ENCODE assay signal across 14 cellular contexts in genomic region chr17:28663723-28664122, GRCh38. TPM values are rescaled to one million over a fixed set of nuclear protein-coding genes. Genes with fewer than 3 reads are reported as not detected.
A peak's percentile ranks its signal among the peaks of the same experiment; 100 is the strongest.
DNase-seq lines count a peak whose midpoint lies in the region; ATAC-seq lines count a peak whose summit lies in the region.
"Had no signal": no experiment of that assay in that cellular context is flagged by ENCODE, and none has a peak within 500 bp of the region (broad histone marks: within the 10 kb centered on the region; RNA-seq: fewer than 3 reads in every experiment).

No MANE protein-coding gene starts in this region.

- H3K9ac ChIP-seq in iPS-15b (ENCODE audit: low read depth, low read length) (no peak overlapping the region), subcutaneous abdominal adipose tissue (ENCODE audit: low read length in 5 of 5) (peak overlapping the region in 3 of 5 donors; percentile 98 to 99 (median 99))

- H3K4me1 Mint-ChIP-seq in activated CD4-positive, alpha-beta memory T cell treated with anti-CD3 and anti-CD28 coated beads for 36 hours (ENCODE audit: low read depth), result peaks cover 54% of the 10 kb centered on the region

- H3K36me3 ChIP-seq in iPS-15b (ENCODE audit: control insufficient read depth, insufficient read depth, low read length) (peaks cover 22% of the 10 kb centered on the region), subcutaneous abdominal adipose tissue (ENCODE audit: control insufficient read depth in 5 of 5, insufficient read depth in 5 of 5, low read length in 5 of 5) (peaks cover 7 to 24% (median 18%) of the 10 kb centered on the region in 5 donors)

- DNase-seq in right cardiac atrium (no peak), Right ventricle myocardium inferior (ENCODE audit: missing footprints) (no peak), SIG-M5 treated with dmso at 0.1 percent for 504 hours (lab: John Stamatoyannopoulos, UW; ENCODE audit: unreplicated experiment) (no peak)
- no peak for DNase-seq in activated CD4-positive, alpha-beta memory T cell treated with anti-CD3 and anti-CD28 coated beads for 36 hours
- DNase-seq: activated CD4-positive, alpha-beta T cell treated with anti-CD3 and anti-CD28 coated beads, Interleukin-2, amount 50 U/mL, for 1 hour; cerebellar nuclear complex; COR-L47; NCI-H1105; stimulated activated CD4-positive, alpha-beta T cell treated with anti-CD3 and anti-CD28 coated beads, Interleukin-2, amount 100 ng/mL, for 48 hours; tibial artery had no signal

- H3K27me3 ChIP-seq in right cardiac atrium (ENCODE audit: control insufficient read depth, insufficient read depth), result no peaks in the 10 kb centered on the region
- H3K27me3 ChIP-seq in iPS-15b (ENCODE audit: control insufficient read depth, insufficient read depth, low read length), result no peaks in the 10 kb centered on the region
- H3K27me3 ChIP-seq in subcutaneous abdominal adipose tissue (ENCODE audit: control insufficient read depth in 5 of 5, insufficient read depth in 4 of 5, low read length in 5 of 5), result no peaks in the 10 kb centered on the region
- H3K27me3 ChIP-seq: tibial artery had no signal

- peaks cover 40% of the 10 kb centered on the region for H3K36me3 Mint-ChIP-seq in activated CD4-positive, alpha-beta memory T cell treated with anti-CD3 and anti-CD28 coated beads for 36 hours

- H3K4me3 ChIP-seq in right cardiac atrium (ENCODE audit: low read length) (peak overlapping the region; percentile 14), iPS-15b (ENCODE audit: low read depth, low read length) (peak overlapping the region; percentile 100), subcutaneous abdominal adipose tissue (ENCODE audit: low read depth in 1 of 5, low read length in 5 of 5) (peak overlapping the region in 1 of 5 donors; percentile 6)

- H3K4me3 Mint-ChIP-seq in activated CD4-positive, alpha-beta memory T cell treated with anti-CD3 and anti-CD28 coated beads for 36 hours, result peak overlapping the region; percentile 97

- ATAC-seq in right cardiac atrium, result no peak
- no peak for ATAC-seq in Right ventricle myocardium inferior
- no peak for ATAC-seq in GM19467 (IDR thresholded peaks at IDR 0.05; ENCODE audit: unreplicated experiment)
- no peak for ATAC-seq in GM21390 (IDR thresholded peaks at IDR 0.05; ENCODE audit: unreplicated experiment)

- no peaks in the 10 kb centered on the region for H3K27me3 Mint-ChIP-seq in activated CD4-positive, alpha-beta memory T cell treated with anti-CD3 and anti-CD28 coated beads for 36 hours

- no peaks in the 10 kb centered on the region for H3K9me3 Mint-ChIP-seq in activated CD4-positive, alpha-beta memory T cell treated with anti-CD3 and anti-CD28 coated beads for 36 hours

- H3K4me1 ChIP-seq in right cardiac atrium (ENCODE audit: control insufficient read depth, insufficient read depth, low read length) (no peaks in the 10 kb centered on the region), iPS-15b (ENCODE audit: control insufficient read depth, insufficient read depth, low read length) (peaks cover 7% of the 10 kb centered on the region), subcutaneous abdominal adipose tissue (ENCODE audit: control insufficient read depth in 5 of 5, insufficient read depth in 5 of 5, low read length in 5 of 5) (peaks cover 4 to 35% (median 31%) of the 10 kb centered on the region in 5 donors)

- POLR2A ChIA-PET in activated CD4-positive, alpha-beta memory T cell treated with anti-CD3 and anti-CD28 coated beads for 36 hours (lab: Charles Lee), result interaction anchor here (2.4 to 2.6 kb wide), 2 partner anchors 18 to 64 kb away, joined by 11 to 32 read pairs; partner anchors contain the start of genes BLTP2 and SPAG5

- peak overlapping the region; percentile 97 for H3K27ac Mint-ChIP-seq in activated CD4-positive, alpha-beta memory T cell treated with anti-CD3 and anti-CD28 coated beads for 36 hours

- intact Hi-C loops in right cardiac atrium (cut with DNase I) (no loop called here), Right ventricle myocardium inferior (cut with DNase I) (no loop called here)
- intact Hi-C loops in activated CD4-positive, alpha-beta memory T cell treated with anti-CD3 and anti-CD28 coated beads for 36 hours (cut with micrococcal nuclease), result loop anchor here (2.0 kb wide), 1 partner anchor 47 kb away; the partner anchor contains the start of gene PROCA1

- no peaks in the 10 kb centered on the region for H3K9me3 ChIP-seq in right cardiac atrium (ENCODE audit: control insufficient read depth, low read length)
- no peaks in the 10 kb centered on the region for H3K9me3 ChIP-seq in iPS-15b (ENCODE audit: control insufficient read depth, insufficient read depth, low read length)
- no peaks in the 10 kb centered on the region for H3K9me3 ChIP-seq in subcutaneous abdominal adipose tissue (ENCODE audit: control insufficient read depth in 5 of 5, low read length in 5 of 5)
- H3K9me3 ChIP-seq: tibial artery had no signal

- CTCF ChIA-PET in activated CD4-positive, alpha-beta memory T cell treated with anti-CD3 and anti-CD28 coated beads for 36 hours (lab: Charles Lee), result interaction anchor here (4.5 kb wide), 1 partner anchor 17 kb away, joined by 94 read pairs; the partner anchor contains the start of gene BLTP2

- H3K27ac ChIP-seq in right cardiac atrium (ENCODE audit: low read length) (no peak overlapping the region), subcutaneous abdominal adipose tissue (ENCODE audit: low read depth, low read length) (peak overlapping the region; percentile 99)

RNA-seq across cellular contexts. Expression of gene SUPT6H, which starts 1.7 kb away (rescaled TPM):
- total RNA-seq in right cardiac atrium, result 10 to 100 TPM; 43.6 to 49.0 (median 46.9) TPM
- 32.7 TPM for polyA plus RNA-seq in right cardiac atrium
- 41.0 TPM for total RNA-seq in Right ventricle myocardium inferior
- total RNA-seq in activated CD4-positive, alpha-beta memory T cell treated with anti-CD3 and anti-CD28 coated beads for 36 hours, result 10 to 100 TPM; 59.4 to 65.9 TPM

RNA-seq across cellular contexts. Expression of gene SDF2, which starts 2.0 kb away (rescaled TPM):
- total RNA-seq in right cardiac atrium, result 10 to 100 TPM; 29.9 to 36.6 (median 30.4) TPM
- polyA plus RNA-seq in right cardiac atrium, result 38.8 TPM
- total RNA-seq in Right ventricle myocardium inferior, result 31.5 TPM
- 10 to 100 TPM; 38.4 to 43.5 TPM for total RNA-seq in activated CD4-positive, alpha-beta memory T cell treated with anti-CD3 and anti-CD28 coated beads for 36 hours

RNA-seq across cellular contexts. Expression of gene BLTP2, which starts 18.8 kb away (rescaled TPM):
- total RNA-seq in right cardiac atrium (10 to 100 TPM; 70.6 to 87.3 (median 81.7) TPM), Right ventricle myocardium inferior (78.6 TPM)
- polyA plus RNA-seq in right cardiac atrium, result 21.0 TPM
- total RNA-seq in activated CD4-positive, alpha-beta memory T cell treated with anti-CD3 and anti-CD28 coated beads for 36 hours, result 100 to 1,000 TPM; 127 to 133 TPM

RNA-seq across cellular contexts. Expression of gene PROCA1, which starts 48.0 kb away (rescaled TPM):
- total RNA-seq in right cardiac atrium (1 to 10 TPM; 1.3 to 3.3 (median 2.5) TPM), Right ventricle myocardium inferior (0.73 TPM)
- 2.2 TPM for polyA plus RNA-seq in right cardiac atrium
- total RNA-seq in activated CD4-positive, alpha-beta memory T cell treated with anti-CD3 and anti-CD28 coated beads for 36 hours, result 1 to 10 TPM; 4.5 TPM

RNA-seq across cellular contexts. Expression of gene RSKR, which starts 49.7 kb away (rescaled TPM):
- total RNA-seq in right cardiac atrium (1 to 10 TPM; 2.9 to 4.7 (median 4.3) TPM), Right ventricle myocardium inferior (5.0 TPM)
- polyA plus RNA-seq in right cardiac atrium, result 2.9 TPM
- 10 to 100 TPM; 14.2 to 17.5 TPM for total RNA-seq in activated CD4-positive, alpha-beta memory T cell treated with anti-CD3 and anti-CD28 coated beads for 36 hours
